In genomic region chr11:130849215-130849568, GRCh38 we compare ENCODE assay signal across 12 cellular contexts.
DNase-seq lines count a peak whose midpoint lies in the region; ATAC-seq and TF ChIP-seq lines count a peak whose summit lies in the region.
"Had no signal": no experiment of that assay in that cellular context is flagged by ENCODE, and none has a peak within 500 bp of the region (broad histone marks: within the 10 kb centered on the region; RNA-seq: fewer than 3 reads in every experiment).

No MANE protein-coding gene starts in this region.

- H3K27me3 ChIP-seq in MM.1S (replicated peaks; ENCODE audit: insufficient read depth, low read length): no peaks in the 10 kb centered on the region
- no peaks in the 10 kb centered on the region for H3K27me3 ChIP-seq in tibial nerve
- H3K27me3 ChIP-seq: uterus had no signal

- H3F3A ChIP-seq in MM.1S (ENCODE audit: insufficient read depth, low read length): peaks cover 42% of the 10 kb centered on the region

- no peak for TF ChIP-seq POLR2A in tibial nerve (IDR thresholded peaks at IDR 0.05)

- ATAC-seq in omental fat pad (ENCODE audit: low FRiP score) (peak; percentile 93), GM18520 (IDR thresholded peaks at IDR 0.05; ENCODE audit: unreplicated experiment) (no peak)

- 82 to 94% methylated on average over 2 of the region's 2 CpGs for WGBS in tibial nerve, 2 donors

- H2AFZ ChIP-seq in MM.1S (ENCODE audit: low read length): peak overlapping the region; percentile 42; the same call in 1 of the 2 replicates

- H3K4me3 ChIP-seq in MM.1S (ENCODE audit: low read length) (peak overlapping the region; percentile 55), tibial nerve (no peak overlapping the region)
- H3K4me3 ChIP-seq: SK-N-MC, uterus had no signal

- TF ChIP-seq EP300 in tibial nerve (IDR thresholded peaks at IDR 0.05): peak in 1 of 2 donors; percentile 10

- TF ChIP-seq CTCF in AG09319 (IDR thresholded peaks at IDR 0.05; ENCODE audit: low read depth, low read length) (no peak), MM.1S (IDR thresholded peaks at IDR 0.05; ENCODE audit: low read length) (no peak), omental fat pad (IDR thresholded peaks at IDR 0.05) (no peak), tibial nerve (IDR thresholded peaks at IDR 0.05) (no peak)

- H3K36me3 ChIP-seq in MM.1S (replicated peaks; ENCODE audit: insufficient read depth, low read length) (no peaks in the 10 kb centered on the region), tibial nerve (no peaks in the 10 kb centered on the region)
- H3K36me3 ChIP-seq: uterus had no signal

- H3K9me2 ChIP-seq in MM.1S (replicated peaks; ENCODE audit: insufficient read depth, low read length): no peaks in the 10 kb centered on the region

- no peaks in the 10 kb centered on the region for H3K9me3 ChIP-seq in MM.1S (replicated peaks; ENCODE audit: insufficient read depth, low read length)
- no peaks in the 10 kb centered on the region for H3K9me3 ChIP-seq in tibial nerve
- H3K9me3 ChIP-seq: uterus had no signal

- no peaks in the 10 kb centered on the region for H4K20me1 ChIP-seq in MM.1S (ENCODE audit: insufficient read depth, low read length)

- H3K4me2 ChIP-seq in MM.1S (ENCODE audit: low read depth, low read length): peak overlapping the region; percentile 95

- H3K27ac ChIP-seq in MM.1S (ENCODE audit: low read length) (peak overlapping the region; percentile 98), epithelial cell of prostate (peak overlapping the region; percentile 97), tibial nerve (no peak overlapping the region)
- H3K27ac ChIP-seq: C4-2B, SK-N-MC, uterus had no signal

- DNase-seq in AG09319 (ENCODE audit: extremely low read depth, low read depth) (peak; percentile 89), MM.1S (no peak), epithelial cell of prostate (ENCODE audit: low read depth, low spot score) (no peak), omental fat pad (ENCODE audit: low spot score) (no peak), tibial nerve (ENCODE audit: low spot score in 2 of 2) (no peak), COR-L47 (lab: John Stamatoyannopoulos, UW) (no peak)
- no peak for DNase-seq in activated effector memory CD4-positive, alpha-beta T cell treated with Interleukin-2 at 50 U/mL for 16 hours
- DNase-seq: stimulated activated CD4-positive, alpha-beta T cell treated with anti-CD3 and anti-CD28 coated beads, Interleukin-2, amount 100 ng/mL, for 24 hours; uterus had no signal

- H3K79me2 ChIP-seq in MM.1S (ENCODE audit: low read length): no peaks in the 10 kb centered on the region

- H3K4me1 ChIP-seq in MM.1S (ENCODE audit: low read length) (peaks cover 45% of the 10 kb centered on the region), tibial nerve (no peaks in the 10 kb centered on the region)
- H3K4me1 ChIP-seq: uterus had no signal

- peak overlapping the region; percentile 82 for H3K9ac ChIP-seq in MM.1S (ENCODE audit: low read length)

Comparison
In these comparisons a context has a peak if more than half of its experiments do, and no peak if none do; other contexts are left out.
1. H3K27ac ChIP-seq: peak in MM.1S (single experiment) and epithelial cell of prostate (single experiment); none in tibial nerve (0 of 4).